In genomic region chr7:131190146-131190545, GRCh38 we compare ENCODE assay signal across 15 cellular contexts.
DNase-seq lines count a peak whose midpoint lies in the region; ATAC-seq, FAIRE-seq and TF ChIP-seq lines count a peak whose summit lies in the region.
"Had no signal": no experiment of that assay in that cellular context is flagged by ENCODE, and none has a peak within 500 bp of the region (broad histone marks: within the 10 kb centered on the region; RNA-seq: fewer than 3 reads in every experiment).

No MANE protein-coding gene starts in this region.

- H3K27me3 Mint-ChIP-seq in immature natural killer cell (ENCODE audit: low read depth in 3 of 3): peaks cover 0 to 5% (median 4%) of the 10 kb centered on the region in 3 donors

- no peaks in the 10 kb centered on the region for H4K20me1 ChIP-seq in PC-9 (ENCODE audit: insufficient read depth)

- intact Hi-C loops in PC-9 (cut with micrococcal nuclease; ENCODE audit: unreplicated experiment): no loop called here

- H3K4me2 ChIP-seq in PC-9: peak overlapping the region; percentile 73

- no peaks in the 10 kb centered on the region for H3K36me3 Mint-ChIP-seq in immature natural killer cell

- TF ChIP-seq POLR2A in GM12892 (IDR thresholded peaks at IDR 0.05; ENCODE audit: low read depth, low read length): no peak

- CTCF ChIA-PET in PC-9 (lab: Charles Lee): interaction anchor here (0.7 kb wide), 1 partner anchor 315 kb away, joined by 4 read pairs; no protein-coding TSS in a partner anchor

- ATAC-seq in HG02588 (IDR thresholded peaks at IDR 0.05; ENCODE audit: unreplicated experiment): no peak
- ATAC-seq: esophagus mucosa had no signal

- H3K4me1 Mint-ChIP-seq in immature natural killer cell: peaks cover 19 to 21% of the 10 kb centered on the region in 2 donors

- no TSS peak for BruUV-seq in PC-9 (replicated peaks; lab: Mats Ljungman, UMichigan)

- no peak for TF ChIP-seq CTCF in PC-9 (conservative IDR thresholded peaks at IDR 0.05)
- TF ChIP-seq CTCF in fibroblast of mammary gland (conservative IDR thresholded peaks at IDR 0.05; ENCODE audit: control insufficient read depth, insufficient read depth, low read depth, low read length): no peak

- H3K9me3 Mint-ChIP-seq in immature natural killer cell: no peaks in the 10 kb centered on the region

- peaks cover 88% of the 10 kb centered on the region for H3K4me1 ChIP-seq in PC-9 (replicated peaks; ENCODE audit: insufficient read depth)

- H3K4me3 Mint-ChIP-seq in immature natural killer cell: no peak overlapping the region

- DNase-seq in NCI-H2227 (lab: John Stamatoyannopoulos, UW; ENCODE audit: unreplicated experiment) (peak; percentile 19), NCI-H2227 treated with DMSO at 0.1 percent for 48 hours (lab: John Stamatoyannopoulos, UW) (no peak), PC-9 (peak; percentile 30 to 89), fibroblast of mammary gland (ENCODE audit: low read depth) (peak; percentile 40), putamen (ENCODE audit: low spot score) (peak; percentile 42), immature natural killer cell (no peak), GM12892 (ENCODE audit: insufficient read length) (no peak)
- DNase-seq: 8988T; activated CD8-positive, alpha-beta memory T cell treated with anti-CD3 and anti-CD28 coated beads, Interleukin-2, amount 50 U/mL, for 4 hours; DMS53; NCI-H1092; NCI-H748 treated with DMSO at 0.1 percent for 48 hours had no signal

- H3K4me3 ChIP-seq in PC-9: no peak overlapping the region
- H3K4me3 ChIP-seq in fibroblast of mammary gland (ENCODE audit: control insufficient read depth, low read depth, low read length): no peak overlapping the region

- H3K9me2 ChIP-seq in PC-9 (ENCODE audit: insufficient read depth): no peaks in the 10 kb centered on the region

- H3K79me2 ChIP-seq in PC-9 (ENCODE audit: low read depth): no peaks in the 10 kb centered on the region

- H3F3A ChIP-seq in PC-9 (ENCODE audit: insufficient read depth, low read depth): peaks cover 67% of the 10 kb centered on the region

- H3K27me3 ChIP-seq in PC-9 (ENCODE audit: insufficient read depth, low read depth): no peaks in the 10 kb centered on the region

- H3K9me3 ChIP-seq in PC-9 (ENCODE audit: insufficient read depth, low read depth): no peaks in the 10 kb centered on the region

- no peaks in the 10 kb centered on the region for H3K36me3 ChIP-seq in PC-9 (ENCODE audit: low read depth)

- peak overlapping the region; percentile 94 for H3K27ac ChIP-seq in PC-9

- no peak for FAIRE-seq in GM12892 (lab: Jason Lieb, UNC)
- FAIRE-seq: bronchial epithelial cell had no signal

- POLR2A ChIA-PET in PC-9 (lab: Charles Lee; ENCODE audit: unreplicated experiment): interaction anchor here (0.6 kb wide), 1 partner anchor 229 kb away, joined by 3 read pairs; no protein-coding TSS in a partner anchor

- H2AFZ ChIP-seq in PC-9: no peak overlapping the region

- peak overlapping the region in 3 of 6 donors; percentile 60 to 97 (median 85) for H3K27ac Mint-ChIP-seq in immature natural killer cell

Comparison
In these comparisons a context has a peak if more than half of its experiments do, and no peak if none do; other contexts are left out.
1. DNase-seq: peak in NCI-H2227 (single experiment), PC-9 (2 of 2), fibroblast of mammary gland (single experiment) and putamen (single experiment); none in NCI-H2227 treated with DMSO at 0.1 percent for 48 hours (single experiment), immature natural killer cell (0 of 3) and GM12892 (single experiment).